In genomic region chr14:32763673-32764072, GRCh38 we compare ENCODE assay signal across 2 cellular contexts.
TF ChIP-seq lines count a peak whose summit lies in the region.

No MANE protein-coding gene starts in this region.

TF ChIP-seq in SK-N-SH, 30 proteins besides CTCF, POLR2A, EP300 and RAD21 (continued from another document):
- no peak for TF ChIP-seq TAF1 (IDR thresholded peaks at IDR 0.05; ENCODE audit: borderline replicate concordance, low read depth, low read length)
- TF ChIP-seq RXRA (IDR thresholded peaks at IDR 0.05; ENCODE audit: borderline replicate concordance, low read depth), result no peak
- no peak for TF ChIP-seq EZH2phosphoT487 (IDR thresholded peaks at IDR 0.05; ENCODE audit: borderline replicate concordance, low read depth)
- no peak for TF ChIP-seq FOXJ3 (CRISPR knock-in tag; IDR thresholded peaks at IDR 0.05)
- no peak for TF ChIP-seq NRF1 (IDR thresholded peaks at IDR 0.05; ENCODE audit: low read depth, low read length)
- no peak for TF ChIP-seq MXI1 (IDR thresholded peaks at IDR 0.05; ENCODE audit: low read depth, low read length)
- TF ChIP-seq, protein P1, sequence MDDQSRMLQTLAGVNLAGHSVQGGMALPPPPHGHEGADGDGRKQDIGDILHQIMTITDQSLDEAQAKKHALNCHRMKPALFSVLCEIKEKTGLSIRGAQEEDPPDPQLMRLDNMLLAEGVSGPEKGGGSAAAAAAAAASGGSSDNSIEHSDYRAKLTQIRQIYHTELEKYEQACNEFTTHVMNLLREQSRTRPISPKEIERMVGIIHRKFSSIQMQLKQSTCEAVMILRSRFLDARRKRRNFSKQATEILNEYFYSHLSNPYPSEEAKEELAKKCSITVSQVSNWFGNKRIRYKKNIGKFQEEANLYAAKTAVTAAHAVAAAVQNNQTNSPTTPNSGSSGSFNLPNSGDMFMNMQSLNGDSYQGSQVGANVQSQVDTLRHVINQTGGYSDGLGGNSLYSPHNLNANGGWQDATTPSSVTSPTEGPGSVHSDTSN (IDR thresholded peaks at IDR 0.05), result no peak
- TF ChIP-seq GATA2 (CRISPR knock-in tag; IDR thresholded peaks at IDR 0.05), result no peak
- no peak for TF ChIP-seq MEF2A (IDR thresholded peaks at IDR 0.05; ENCODE audit: borderline replicate concordance, low read depth)
- TF ChIP-seq USF2 (IDR thresholded peaks at IDR 0.05; ENCODE audit: borderline replicate concordance, low read depth, low read length), result no peak

TF ChIP-seq in SK-N-SH treated with all-trans-retinoic acid at 6 μM for 48 hours, 23 proteins besides CTCF, POLR2A, EP300 and RAD21 (continued from another document):
- no peak for TF ChIP-seq ZNF565 (CRISPR knock-in tag; conservative IDR thresholded peaks at IDR 0.05; ENCODE audit: low read depth)
- no peak for TF ChIP-seq ARNTL (CRISPR knock-in tag; IDR thresholded peaks at IDR 0.05; ENCODE audit: borderline replicate concordance, low read depth)
- TF ChIP-seq TSHZ2 (CRISPR knock-in tag; IDR thresholded peaks at IDR 0.05), result no peak
- no peak for TF ChIP-seq CSDC2 (CRISPR knock-in tag; IDR thresholded peaks at IDR 0.05)
TF ChIP-seq in SK-N-SH treated with all-trans-retinoic acid at 6 μM for 48 hours: peak in this region for 0.
